ENCODE assay signal across 12 cellular contexts in genomic region chr9:91427873-91428272, GRCh38. TPM values are rescaled to one million over a fixed set of nuclear protein-coding genes. Genes with fewer than 3 reads are reported as not detected.
DNase-seq lines count a peak whose midpoint lies in the region; ATAC-seq and TF ChIP-seq lines count a peak whose summit lies in the region.
"Had no signal": no experiment of that assay in that cellular context is flagged by ENCODE, and none has a peak within 500 bp of the region (broad histone marks: within the 10 kb centered on the region; RNA-seq: fewer than 3 reads in every experiment).

No MANE protein-coding gene starts in this region.

- WGBS in psoas muscle, 3 donors = 89 to 91% (median 91%) methylated on average over 2 of the region's 2 CpGs

- no peaks in the 10 kb centered on the region for H3K27me3 Mint-ChIP-seq in dendritic cell treated with granulocyte-macrophage colony-stimulating factor and Interleukin-4, amounts not matched to agents 40 ng/mL and 50 ng/mL, for 4 days
- H3K27me3 Mint-ChIP-seq: stimulated activated naive CD8-positive, alpha-beta T cell treated with anti-CD3 and anti-CD28 coated beads, Interleukin-15, Interleukin-2, amounts not matched to agents 100 ng/mL and 50 ng/mL, for 24 hours had no signal

- H3K9me3 ChIP-seq in MG63 (no peaks in the 10 kb centered on the region; the same call in 1 of the 2 replicates), psoas muscle (no peaks in the 10 kb centered on the region)

- H3K36me3 ChIP-seq in MG63 (no peaks in the 10 kb centered on the region), psoas muscle (ENCODE audit: insufficient read depth in 1 of 2, low read depth in 1 of 2) (no peaks in the 10 kb centered on the region)

- intact Hi-C loops in dendritic cell treated with granulocyte-macrophage colony-stimulating factor and Interleukin-4, amounts not matched to agents 40 ng/mL and 50 ng/mL, for 4 days (cut with micrococcal nuclease) = loop anchor here (2.0 to 5.0 kb wide), 3 partner anchors 281 to 511 kb away; no protein-coding TSS in a partner anchor
- intact Hi-C loops in psoas muscle (cut with DNase I) = loop anchor here in 1 of 2 donors (2.0 to 5.0 kb wide), 3 partner anchors 336 to 513 kb away; no protein-coding TSS in a partner anchor

- peaks cover 42% of the 10 kb centered on the region for H3K4me1 Mint-ChIP-seq in dendritic cell treated with granulocyte-macrophage colony-stimulating factor and Interleukin-4, amounts not matched to agents 40 ng/mL and 50 ng/mL, for 4 days (ENCODE audit: low read depth)

- H3K4me3 ChIP-seq in MG63 (no peak overlapping the region), psoas muscle (no peak overlapping the region)

- H3K27ac Mint-ChIP-seq in dendritic cell treated with granulocyte-macrophage colony-stimulating factor and Interleukin-4, amounts not matched to agents 40 ng/mL and 50 ng/mL, for 4 days = peak overlapping the region; percentile 14

- H3K27ac ChIP-seq in psoas muscle = peak overlapping the region; percentile 25

- TF ChIP-seq CTCF in psoas muscle (IDR thresholded peaks at IDR 0.05) = no peak

- ATAC-seq in psoas muscle = no peak
- ATAC-seq: Panc1 had no signal

- no peaks in the 10 kb centered on the region for H3K9me3 Mint-ChIP-seq in dendritic cell treated with granulocyte-macrophage colony-stimulating factor and Interleukin-4, amounts not matched to agents 40 ng/mL and 50 ng/mL, for 4 days
- H3K9me3 Mint-ChIP-seq: stimulated activated naive CD8-positive, alpha-beta T cell treated with anti-CD3 and anti-CD28 coated beads, Interleukin-15, Interleukin-2, amounts not matched to agents 100 ng/mL and 50 ng/mL, for 24 hours had no signal

- DNase-seq in DMS53 (lab: John Stamatoyannopoulos, UW) (peak; percentile 55), MG63 (peak; percentile 58), psoas muscle (no peak), H4 (ENCODE audit: low spot score) (no peak), NCI-H2029 treated with DMSO at 0.1 percent for 48 hours (lab: John Stamatoyannopoulos, UW) (no peak), mesenteric fat pad (ENCODE audit: low spot score) (no peak)
- no peak for DNase-seq in activated CD4-positive, CD25-positive, alpha-beta regulatory T cell (lab: John Stamatoyannopoulos, UW)
- DNase-seq: DMS153, NCI-H187 treated with DMSO at 0.1 percent for 48 hours had no signal

- peaks cover 13% of the 10 kb centered on the region for H3K36me3 Mint-ChIP-seq in dendritic cell treated with granulocyte-macrophage colony-stimulating factor and Interleukin-4, amounts not matched to agents 40 ng/mL and 50 ng/mL, for 4 days (ENCODE audit: low read depth)

- H3K27me3 ChIP-seq in MG63 (no peaks in the 10 kb centered on the region), psoas muscle (ENCODE audit: insufficient read depth in 3 of 3, low read length in 2 of 3) (no peaks in the 10 kb centered on the region)

- no peak overlapping the region for H3K4me3 Mint-ChIP-seq in dendritic cell treated with granulocyte-macrophage colony-stimulating factor and Interleukin-4, amounts not matched to agents 40 ng/mL and 50 ng/mL, for 4 days
- H3K4me3 Mint-ChIP-seq: stimulated activated naive CD8-positive, alpha-beta T cell treated with anti-CD3 and anti-CD28 coated beads, Interleukin-15, Interleukin-2, amounts not matched to agents 100 ng/mL and 50 ng/mL, for 24 hours had no signal

- H3K4me1 ChIP-seq in psoas muscle = peaks cover 4% of the 10 kb centered on the region

RNA-seq across cellular contexts. Expression of gene NFIL3, which starts 4.2 kb away (rescaled TPM):
- 0.17 and 2.7 TPM in 2 replicates for total RNA-seq in MG63 (2014; rRNA removed; shearing (Covaris generic); ENCODE audit: low replicate concordance)
- total RNA-seq in psoas muscle = 10 to 100 TPM; 22.4 to 76.3 (median 64.2) TPM
- polyA plus RNA-seq in psoas muscle = 100 to 1,000 TPM in 2 of 3 donors, 10 to 100 TPM in 1; 29.0 to 152 (median 126) TPM
- 7.5 and 13.4 TPM in 2 replicates for total RNA-seq in H4 (2014; rRNA removed; shearing (Covaris generic))
- 179 TPM for total RNA-seq in mesenteric fat pad

Comparison
In these comparisons a context has a peak if more than half of its experiments do, and no peak if none do; other contexts are left out.
1. DNase-seq: peak in DMS53 (single experiment) and MG63 (single experiment); none in psoas muscle (0 of 2), H4 (single experiment), activated CD4-positive, CD25-positive, alpha-beta regulatory T cell (0 of 4), NCI-H2029 treated with DMSO at 0.1 percent for 48 hours (single experiment) and mesenteric fat pad (single experiment).